ENCODE assay signal across 15 cellular contexts in genomic region chr18:6294119-6294784, GRCh38.
DNase-seq lines count a peak whose midpoint lies in the region; ATAC-seq and TF ChIP-seq lines count a peak whose summit lies in the region.
"Had no signal": no experiment of that assay in that cellular context is flagged by ENCODE, and none has a peak within 500 bp of the region (broad histone marks: within the 10 kb centered on the region; RNA-seq: fewer than 3 reads in every experiment).

No MANE protein-coding gene starts in this region.

- H3K27me3 ChIP-seq in PC-3 (ENCODE audit: low read length) (no peaks in the 10 kb centered on the region), right cardiac atrium (ENCODE audit: control insufficient read depth, insufficient read depth) (no peaks in the 10 kb centered on the region)
- H3K27me3 ChIP-seq: gastrocnemius medialis, neutrophil had no signal

- H3K27ac ChIP-seq in PC-3 (ENCODE audit: low read length) (no peak overlapping the region), right cardiac atrium (ENCODE audit: low read length) (no peak overlapping the region)
- H3K27ac ChIP-seq: gastrocnemius medialis, neutrophil had no signal

- H3K4me3 ChIP-seq in PC-3 (ENCODE audit: low read length) (no peak overlapping the region), right cardiac atrium (ENCODE audit: low read length) (no peak overlapping the region)
- H3K4me3 ChIP-seq: gastrocnemius medialis had no signal

- H3K9me3 ChIP-seq in PC-3 (ENCODE audit: low read length) (no peaks in the 10 kb centered on the region), right cardiac atrium (ENCODE audit: control insufficient read depth, low read length) (no peaks in the 10 kb centered on the region)
- H3K9me3 ChIP-seq: gastrocnemius medialis, neutrophil had no signal

- H3K36me3 Mint-ChIP-seq in activated CD4-positive, alpha-beta T cell treated with anti-CD3 and anti-CD28 coated beads, Interleukin-2, amount 10 ng/mL, durations not matched to agents 7 days and 5 days (ENCODE audit: low read depth), result no peaks in the 10 kb centered on the region
- H3K36me3 Mint-ChIP-seq in stimulated activated naive B cell treated with anti-CD40 and anti-IgM and Interleukin-4, amounts not matched to agents 10 μg/mL and 1 μg/mL and 100 μg/mL, for 72 hours, result peaks cover 11 to 16% of the 10 kb centered on the region in 2 donors
- H3K36me3 Mint-ChIP-seq: IgD-negative memory B cell had no signal

- no peak for DNase-seq in activated CD4-positive, alpha-beta T cell treated with anti-CD3 and anti-CD28 coated beads, Interleukin-2, amount 10 ng/mL, durations not matched to agents 7 days and 5 days
- DNase-seq in activated CD4-positive, alpha-beta T cell treated with anti-CD3 and anti-CD28 coated beads, Interleukin-2, amount 50 U/mL, for 48 hours, result no peak
- DNase-seq in PC-3, result no peak
- peak in 1 of 3 donors; percentile 52 for DNase-seq in right cardiac atrium
- DNase-seq in stimulated activated naive B cell treated with anti-CD40 and anti-IgM and Interleukin-4, amounts not matched to agents 10 μg/mL and 1 μg/mL and 100 μg/mL, for 72 hours, result no peak
- no peak for DNase-seq in hepatic stellate cell (ENCODE audit: low spot score)
- DNase-seq: activated CD4-positive, alpha-beta T cell treated with anti-CD3 and anti-CD28 coated beads for 36 hours; DMS79; gastrocnemius medialis; left colon; NCI-H1694 treated with DMSO at 0.1 percent for 48 hours had no signal

- H4K20me1 ChIP-seq in PC-3 (ENCODE audit: low read length), result no peaks in the 10 kb centered on the region

- POLR2A ChIA-PET in activated CD4-positive, alpha-beta T cell treated with anti-CD3 and anti-CD28 coated beads, Interleukin-2, amount 10 ng/mL, durations not matched to agents 7 days and 5 days (lab: Charles Lee), result no interaction called here
- POLR2A ChIA-PET in PC-3 (lab: Charles Lee; ENCODE audit: unreplicated experiment), result no interaction called here

- H2AFZ ChIP-seq in PC-3 (ENCODE audit: low read length), result no peak overlapping the region

- H3K27me3 Mint-ChIP-seq in activated CD4-positive, alpha-beta T cell treated with anti-CD3 and anti-CD28 coated beads, Interleukin-2, amount 10 ng/mL, durations not matched to agents 7 days and 5 days, result no peaks in the 10 kb centered on the region
- H3K27me3 Mint-ChIP-seq in stimulated activated naive B cell treated with anti-CD40 and anti-IgM and Interleukin-4, amounts not matched to agents 10 μg/mL and 1 μg/mL and 100 μg/mL, for 72 hours, result no peaks in the 10 kb centered on the region
- H3K27me3 Mint-ChIP-seq: activated CD4-positive, alpha-beta T cell treated with anti-CD3 and anti-CD28 coated beads for 36 hours; IgD-negative memory B cell had no signal

- H3K4me1 ChIP-seq in PC-3 (ENCODE audit: insufficient read depth, low read length) (no peaks in the 10 kb centered on the region), right cardiac atrium (ENCODE audit: control insufficient read depth, insufficient read depth, low read length) (peaks cover 1% of the 10 kb centered on the region)
- H3K4me1 ChIP-seq: gastrocnemius medialis had no signal

- no peaks in the 10 kb centered on the region for H3K9me3 Mint-ChIP-seq in activated CD4-positive, alpha-beta T cell treated with anti-CD3 and anti-CD28 coated beads, Interleukin-2, amount 10 ng/mL, durations not matched to agents 7 days and 5 days
- H3K9me3 Mint-ChIP-seq in stimulated activated naive B cell treated with anti-CD40 and anti-IgM and Interleukin-4, amounts not matched to agents 10 μg/mL and 1 μg/mL and 100 μg/mL, for 72 hours, result no peaks in the 10 kb centered on the region

- intact Hi-C loops in PC-3 (cut with micrococcal nuclease), result no loop called here
- intact Hi-C loops in right cardiac atrium (cut with DNase I), result no loop called here

- H3K4me3 Mint-ChIP-seq in activated CD4-positive, alpha-beta T cell treated with anti-CD3 and anti-CD28 coated beads, Interleukin-2, amount 10 ng/mL, durations not matched to agents 7 days and 5 days, result peak overlapping the region; percentile 1
- no peak overlapping the region for H3K4me3 Mint-ChIP-seq in stimulated activated naive B cell treated with anti-CD40 and anti-IgM and Interleukin-4, amounts not matched to agents 10 μg/mL and 1 μg/mL and 100 μg/mL, for 72 hours
- H3K4me3 Mint-ChIP-seq: activated CD4-positive, alpha-beta T cell treated with anti-CD3 and anti-CD28 coated beads for 36 hours; IgD-negative memory B cell had no signal

- no peaks in the 10 kb centered on the region for H3K79me2 ChIP-seq in PC-3 (ENCODE audit: low read length)

- H3K9ac ChIP-seq in PC-3 (ENCODE audit: low read length), result no peak overlapping the region

- TF ChIP-seq CTCF in PC-3 (conservative IDR thresholded peaks at IDR 0.05; ENCODE audit: low read depth, low read length), result no peak

- CTCF ChIA-PET in activated CD4-positive, alpha-beta T cell treated with anti-CD3 and anti-CD28 coated beads, Interleukin-2, amount 10 ng/mL, durations not matched to agents 7 days and 5 days (lab: Charles Lee), result no interaction called here
- CTCF ChIA-PET in PC-3 (lab: Charles Lee), result no interaction called here

- ATAC-seq in PC-3, result peak; percentile 76
- ATAC-seq in right cardiac atrium, result peak; percentile 51 to 84
- ATAC-seq in stimulated activated naive B cell treated with anti-CD40 and anti-IgM and Interleukin-4, amounts not matched to agents 10 μg/mL and 1 μg/mL and 100 μg/mL, for 72 hours (replicated peaks), result peak; percentile 51 to 55
- ATAC-seq in HG02763 (IDR thresholded peaks at IDR 0.05; ENCODE audit: unreplicated experiment), result no peak
- no peak for ATAC-seq in GM19324 (IDR thresholded peaks at IDR 0.05; ENCODE audit: low FRiP score, unreplicated experiment)
- ATAC-seq: activated CD4-positive, alpha-beta T cell treated with anti-CD3 and anti-CD28 coated beads for 36 hours; gastrocnemius medialis; left colon had no signal

- no peaks in the 10 kb centered on the region for H3K9me2 ChIP-seq in PC-3 (replicated peaks; ENCODE audit: low read length)

- H3K27ac Mint-ChIP-seq in activated CD4-positive, alpha-beta T cell treated with anti-CD3 and anti-CD28 coated beads, Interleukin-2, amount 10 ng/mL, durations not matched to agents 7 days and 5 days, result no peak overlapping the region
- H3K27ac Mint-ChIP-seq in stimulated activated naive B cell treated with anti-CD40 and anti-IgM and Interleukin-4, amounts not matched to agents 10 μg/mL and 1 μg/mL and 100 μg/mL, for 72 hours, result no peak overlapping the region
- H3K27ac Mint-ChIP-seq: activated CD4-positive, alpha-beta T cell treated with anti-CD3 and anti-CD28 coated beads for 36 hours; IgD-negative memory B cell had no signal

- H3K4me2 ChIP-seq in PC-3 (ENCODE audit: low read length), result no peak overlapping the region

- H3K4me1 Mint-ChIP-seq in activated CD4-positive, alpha-beta T cell treated with anti-CD3 and anti-CD28 coated beads, Interleukin-2, amount 10 ng/mL, durations not matched to agents 7 days and 5 days, result peaks cover 15% of the 10 kb centered on the region
- H3K4me1 Mint-ChIP-seq in stimulated activated naive B cell treated with anti-CD40 and anti-IgM and Interleukin-4, amounts not matched to agents 10 μg/mL and 1 μg/mL and 100 μg/mL, for 72 hours, result peaks cover 14 to 32% of the 10 kb centered on the region in 2 donors
- H3K4me1 Mint-ChIP-seq: activated CD4-positive, alpha-beta T cell treated with anti-CD3 and anti-CD28 coated beads for 36 hours; IgD-negative memory B cell had no signal

- H3F3A ChIP-seq in PC-3 (ENCODE audit: low read length, unreplicated experiment), result no peaks in the 10 kb centered on the region

- 60% methylated on average over 6 of the region's 6 CpGs for WGBS in right cardiac atrium

- BruUV-seq in PC-3 (replicated peaks; lab: Mats Ljungman, UMichigan), result no TSS peak

- H3K36me3 ChIP-seq in PC-3 (ENCODE audit: low read depth, low read length), result no peaks in the 10 kb centered on the region
- H3K36me3 ChIP-seq: gastrocnemius medialis, neutrophil had no signal

Comparison
In these comparisons a context has a peak if more than half of its experiments do, and no peak if none do; other contexts are left out.
1. ATAC-seq: peak in PC-3 (single experiment), right cardiac atrium (2 of 2) and stimulated activated naive B cell treated with anti-CD40 and anti-IgM and Interleukin-4, amounts not matched to agents 10 μg/mL and 1 μg/mL and 100 μg/mL, for 72 hours (2 of 2); none in HG02763 (single experiment) and GM19324 (single experiment).